In genomic region chr17:38474707-38475106, GRCh38 we compare ENCODE assay signal across 2 cellular contexts.
TF ChIP-seq lines count a peak whose summit lies in the region.

No MANE protein-coding gene starts in this region.

TF ChIP-seq in IMR-90, 13 proteins besides CTCF, POLR2A, EP300 and RAD21:
- TF ChIP-seq MXI1 (IDR thresholded peaks at IDR 0.05; ENCODE audit: borderline replicate concordance, low read depth, low read length) (peak; percentile 92), SMC3 (IDR thresholded peaks at IDR 0.05; ENCODE audit: low read depth, low read length) (peak; percentile 30; the same call in 1 of the 2 replicates)

TF ChIP-seq in WTC11, 78 proteins besides CTCF, POLR2A, EP300 and RAD21:
- TF ChIP-seq, protein P1, sequence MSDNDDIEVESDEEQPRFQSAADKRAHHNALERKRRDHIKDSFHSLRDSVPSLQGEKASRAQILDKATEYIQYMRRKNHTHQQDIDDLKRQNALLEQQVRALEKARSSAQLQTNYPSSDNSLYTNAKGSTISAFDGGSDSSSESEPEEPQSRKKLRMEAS (CRISPR knock-in tag; IDR thresholded peaks at IDR 0.05) = 0 out of 2 replicates have a peak, but pooled peaks have one; percentile 28
